In genomic region chr3:120092444-120092843, GRCh38 we compare ENCODE assay signal across 9 cellular contexts. TPM values are rescaled to one million over a fixed set of nuclear protein-coding genes. Genes with fewer than 3 reads are reported as not detected.
DNase-seq lines count a peak whose midpoint lies in the region; TF ChIP-seq lines count a peak whose summit lies in the region.
"Had no signal": no experiment of that assay in that cellular context is flagged by ENCODE, and none has a peak within 500 bp of the region (broad histone marks: within the 10 kb centered on the region; RNA-seq: fewer than 3 reads in every experiment).

No MANE protein-coding gene starts in this region.

- CTCF ChIA-PET in activated CD4-positive, alpha-beta T cell treated with anti-CD3 and anti-CD28 coated beads, Interleukin-2, amount 10 ng/mL, durations not matched to agents 7 days and 5 days (lab: Charles Lee): no interaction called here

- peaks cover 26% of the 10 kb centered on the region for H3K4me1 Mint-ChIP-seq in activated CD4-positive, alpha-beta T cell treated with anti-CD3 and anti-CD28 coated beads, Interleukin-2, amount 10 ng/mL, durations not matched to agents 7 days and 5 days

- POLR2A ChIA-PET in activated CD4-positive, alpha-beta T cell treated with anti-CD3 and anti-CD28 coated beads, Interleukin-2, amount 10 ng/mL, durations not matched to agents 7 days and 5 days (lab: Charles Lee): no interaction called here

- no peaks in the 10 kb centered on the region for H3K27me3 Mint-ChIP-seq in activated CD4-positive, alpha-beta T cell treated with anti-CD3 and anti-CD28 coated beads, Interleukin-2, amount 10 ng/mL, durations not matched to agents 7 days and 5 days
- H3K27me3 Mint-ChIP-seq: activated B cell treated with CpG ODN at 0.5 μM for 24 hours had no signal

- peaks cover 23 to 25% of the 10 kb centered on the region in 2 donors for H3K4me1 ChIP-seq in duodenal mucosa (ENCODE audit: control insufficient read depth in 1 of 2, insufficient read depth in 2 of 2, low read length in 2 of 2)

- H3K27me3 ChIP-seq in duodenal mucosa (ENCODE audit: control insufficient read depth in 1 of 2, insufficient read depth in 2 of 2, low read length in 2 of 2): no peaks in the 10 kb centered on the region

- H3K4me3 ChIP-seq in AG10803 (ENCODE audit: low read length) (peak overlapping the region; percentile 88), duodenal mucosa (ENCODE audit: low read depth in 1 of 2, low read length in 2 of 2) (peak overlapping the region; percentile 82 to 86)

- peak overlapping the region; percentile 77 to 79 for H3K9ac ChIP-seq in duodenal mucosa (ENCODE audit: low read depth in 1 of 2, low read length in 2 of 2)

- no peak overlapping the region for H3K27ac Mint-ChIP-seq in activated CD4-positive, alpha-beta T cell treated with anti-CD3 and anti-CD28 coated beads, Interleukin-2, amount 10 ng/mL, durations not matched to agents 7 days and 5 days
- H3K27ac Mint-ChIP-seq: activated B cell treated with CpG ODN at 0.5 μM for 24 hours had no signal

- peaks cover 17% of the 10 kb centered on the region for H3K36me3 Mint-ChIP-seq in activated CD4-positive, alpha-beta T cell treated with anti-CD3 and anti-CD28 coated beads, Interleukin-2, amount 10 ng/mL, durations not matched to agents 7 days and 5 days (ENCODE audit: low read depth)

- H3K9me3 Mint-ChIP-seq in activated CD4-positive, alpha-beta T cell treated with anti-CD3 and anti-CD28 coated beads, Interleukin-2, amount 10 ng/mL, durations not matched to agents 7 days and 5 days: peaks cover 3% of the 10 kb centered on the region
- H3K9me3 Mint-ChIP-seq: activated B cell treated with CpG ODN at 0.5 μM for 24 hours had no signal

- no peaks in the 10 kb centered on the region for H3K9me3 ChIP-seq in duodenal mucosa (ENCODE audit: control insufficient read depth in 1 of 2, low read length in 2 of 2)

- in situ Hi-C loops in KBM-7 (cut with MboI; ENCODE audit: low pct_unique_long_range_greater_than_20kb, low sequenced_read_pairs): no loop called here

- TF ChIP-seq CTCF in AG10803 (conservative IDR thresholded peaks at IDR 0.05; ENCODE audit: low read length): no peak

- no peak overlapping the region for H3K4me3 Mint-ChIP-seq in activated CD4-positive, alpha-beta T cell treated with anti-CD3 and anti-CD28 coated beads, Interleukin-2, amount 10 ng/mL, durations not matched to agents 7 days and 5 days
- H3K4me3 Mint-ChIP-seq: activated B cell treated with CpG ODN at 0.5 μM for 24 hours had no signal

- no peak overlapping the region for H3K27ac ChIP-seq in duodenal mucosa (ENCODE audit: low read depth, low read length)

- DNase-seq in AG10803 (ENCODE audit: low read depth) (no peak), KBM-7 (peak; percentile 14), myocyte (ENCODE audit: low read depth) (peak; percentile 8), DMS114 treated with DMSO at 0.1 percent for 48 hours (lab: John Stamatoyannopoulos, UW; ENCODE audit: unreplicated experiment) (no peak), HK-2 (ENCODE audit: unreplicated experiment) (no peak), NOMO-1 treated with dmso at 0.1 percent for 144 hours (lab: John Stamatoyannopoulos, UW; ENCODE audit: unreplicated experiment) (no peak)
- DNase-seq in activated CD4-positive, alpha-beta T cell treated with anti-CD3 and anti-CD28 coated beads, Interleukin-2, amount 10 ng/mL, durations not matched to agents 7 days and 5 days: no peak
- DNase-seq: activated B cell treated with CpG ODN at 0.5 μM for 24 hours had no signal

- H3K36me3 ChIP-seq in duodenal mucosa (ENCODE audit: control insufficient read depth in 1 of 2, insufficient read depth in 2 of 2, low read length in 2 of 2): no peaks in the 10 kb centered on the region

RNA-seq across cellular contexts. Expression of gene GSK3B, which starts 1.8 kb away (rescaled TPM):
- 64.4 and 68.4 TPM in 2 replicates for total RNA-seq in myocyte
- 28.8 TPM for polyA plus RNA-seq in myocyte (2012)
- total RNA-seq in activated CD4-positive, alpha-beta T cell treated with anti-CD3 and anti-CD28 coated beads, Interleukin-2, amount 10 ng/mL, durations not matched to agents 7 days and 5 days: 10 to 100 TPM; 38.3 to 39.5 TPM

Comparison
In these comparisons a context has a peak if more than half of its experiments do, and no peak if none do; other contexts are left out.
1. DNase-seq: peak in KBM-7 (single experiment) and myocyte (single experiment); none in AG10803 (single experiment), DMS114 treated with DMSO at 0.1 percent for 48 hours (single experiment), HK-2 (single experiment), NOMO-1 treated with dmso at 0.1 percent for 144 hours (single experiment) and activated CD4-positive, alpha-beta T cell treated with anti-CD3 and anti-CD28 coated beads, Interleukin-2, amount 10 ng/mL, durations not matched to agents 7 days and 5 days (single experiment).